In the genomic region with DNA sequence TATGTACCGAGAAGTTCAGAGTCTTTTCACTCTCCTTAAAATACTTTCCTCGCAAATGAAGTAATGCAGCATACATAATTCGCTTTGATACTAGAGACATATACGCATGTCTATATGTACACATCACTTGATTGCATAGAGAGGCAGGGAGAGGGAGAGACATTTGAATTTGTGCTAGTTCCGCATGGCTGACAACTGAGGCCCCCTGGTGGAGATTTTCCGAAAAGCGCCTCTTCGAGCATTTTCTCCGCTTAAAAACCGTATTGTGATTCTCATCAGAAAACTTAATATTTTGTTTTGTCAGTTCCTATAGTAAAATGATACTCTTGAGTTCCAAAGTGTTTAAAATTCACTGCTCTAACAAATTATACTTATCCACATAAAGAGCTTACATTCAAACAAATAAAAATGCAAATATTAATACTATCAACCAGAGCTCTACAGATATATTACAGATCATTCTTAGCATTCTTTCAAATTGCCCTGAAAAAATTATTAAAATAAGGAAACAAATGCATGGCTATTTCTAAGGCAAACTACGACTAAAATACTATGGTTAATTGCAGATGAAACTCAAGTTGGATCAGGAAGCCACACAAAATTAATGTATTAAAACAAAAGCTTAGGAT, we compare ENCODE assay signal across 8 cellular contexts. TPM values are rescaled to one million over a fixed set of nuclear protein-coding genes. Genes with fewer than 3 reads are reported as not detected.
DNase-seq lines count a peak whose midpoint lies in the region; ATAC-seq lines count a peak whose summit lies in the region.

No MANE protein-coding gene starts in this region.

- H3K27me3 Mint-ChIP-seq in memory B cell = peaks cover 2% of the 10 kb centered on the region

- H3K4me3 Mint-ChIP-seq in memory B cell = no peak overlapping the region

- H3K9me3 Mint-ChIP-seq in memory B cell = peaks cover 2% of the 10 kb centered on the region

- no peak overlapping the region for H3K27ac Mint-ChIP-seq in memory B cell

- DNase-seq in DMS 273 (lab: John Stamatoyannopoulos, UW; ENCODE audit: unreplicated experiment) (peak; percentile 80), DMS 273 treated with DMSO at 0.1 percent for 48 hours (lab: John Stamatoyannopoulos, UW) (no peak), NCI-H460 (ENCODE audit: extremely low read depth, low read depth) (peak; percentile 45), dedifferentiated amniotic fluid mesenchymal stem cell (ENCODE audit: extremely low spot score) (peak; percentile 59), memory B cell (ENCODE audit: low spot score in 2 of 2) (peak; percentile 69 to 71)
- DNase-seq in activated CD4-positive, alpha-beta T cell treated with anti-CD3 and anti-CD28 coated beads for 48 hours = peak; percentile 82
- peak; percentile 86 for DNase-seq in stimulated activated CD8-positive, alpha-beta memory T cell treated with anti-CD3 and anti-CD28 coated beads, Interleukin-4, amount 100 ng/mL, for 48 hours

- peaks cover 2% of the 10 kb centered on the region for H3K36me3 Mint-ChIP-seq in memory B cell

- peak; percentile 66 for ATAC-seq in memory B cell (ENCODE audit: low read depth)
- no peak for ATAC-seq in GM19395 (IDR thresholded peaks at IDR 0.05; ENCODE audit: unreplicated experiment)

- peaks cover 8% of the 10 kb centered on the region for H3K4me1 Mint-ChIP-seq in memory B cell

RNA-seq across cellular contexts. Expression of a gene that starts 0.6 kb away (rescaled TPM):
- 0.09 and 0.27 TPM in 2 replicates for total RNA-seq in NCI-H460 (2014; rRNA removed; shearing (Covaris generic))
- polyA plus RNA-seq in NCI-H460 (2014; cell fraction: nucleus; rRNA removed) = 0.01 and 0.38 TPM in 2 replicates

RNA-seq across cellular contexts. Expression of a gene that starts 15.1 kb away (rescaled TPM):
- 53.0 and 61.5 TPM in 2 replicates for total RNA-seq in NCI-H460 (2014; rRNA removed; shearing (Covaris generic))
- polyA plus RNA-seq in NCI-H460 (2014; cell fraction: nucleus; rRNA removed) = 60.5 and 70.7 TPM in 2 replicates
